In genomic region chr6:44472250-44472945, GRCh38 we compare ENCODE assay signal across 16 cellular contexts.
DNase-seq lines count a peak whose midpoint lies in the region; ATAC-seq and TF ChIP-seq lines count a peak whose summit lies in the region.
"Had no signal": no experiment of that assay in that cellular context is flagged by ENCODE, and none has a peak within 500 bp of the region (broad histone marks: within the 10 kb centered on the region; RNA-seq: fewer than 3 reads in every experiment).

No MANE protein-coding gene starts in this region.

- no peak overlapping the region for H3K4me2 ChIP-seq in GM23248 (ENCODE audit: unreplicated experiment)
- H3K4me2 ChIP-seq: A549 had no signal

- TF ChIP-seq CTCF in right atrium auricular region (IDR thresholded peaks at IDR 0.05) (no peak), coronary artery (IDR thresholded peaks at IDR 0.05) (no peak)

- H3K9me2 ChIP-seq in GM23248 (ENCODE audit: insufficient read depth), result no peaks in the 10 kb centered on the region

- no peaks in the 10 kb centered on the region for H3F3A ChIP-seq in GM23248 (ENCODE audit: insufficient read depth)

- H3K9ac ChIP-seq in iPS-18a (ENCODE audit: low read length), result peak overlapping the region; percentile 34
- no peak overlapping the region for H3K9ac ChIP-seq in GM23248

- H3K36me3 ChIP-seq in right atrium auricular region (no peaks in the 10 kb centered on the region), iPS-18a (ENCODE audit: control insufficient read depth, low read depth, low read length) (no peaks in the 10 kb centered on the region), GM23248 (ENCODE audit: low read depth) (no peaks in the 10 kb centered on the region)

- ATAC-seq in right cardiac atrium, result no peak
- ATAC-seq: A549, Panc1 had no signal

- WGBS in right cardiac atrium, result 72% methylated on average over 13 of the region's 13 CpGs
- 92% methylated on average over 13 of the region's 13 CpGs for WGBS in GM23248 (ENCODE audit: low coverage in 1 of 2, low lambda C conversion rate in 2 of 2, missing lambda C conversion rate in 2 of 2), 2 experiments

- intact Hi-C loops in right cardiac atrium (cut with DNase I), result loop anchor here (10.0 kb wide), 2 partner anchors 172 to 1242 kb away; no protein-coding TSS in a partner anchor

- no peaks in the 10 kb centered on the region for H3K27me3 ChIP-seq in right atrium auricular region
- H3K27me3 ChIP-seq in right cardiac atrium (ENCODE audit: control insufficient read depth, insufficient read depth), result no peaks in the 10 kb centered on the region
- no peaks in the 10 kb centered on the region for H3K27me3 ChIP-seq in iPS-18a (ENCODE audit: control insufficient read depth, insufficient read depth, low read length)
- H3K27me3 ChIP-seq in GM23248 (replicated peaks; ENCODE audit: insufficient read depth), result no peaks in the 10 kb centered on the region

- no peaks in the 10 kb centered on the region for H4K20me1 ChIP-seq in GM23248 (ENCODE audit: insufficient read depth)

- H3K79me2 ChIP-seq in GM23248 (ENCODE audit: insufficient read depth), result no peaks in the 10 kb centered on the region

- H3K4me1 ChIP-seq in right atrium auricular region (peaks cover 0 to 20% of the 10 kb centered on the region in 2 donors), right cardiac atrium (ENCODE audit: control insufficient read depth, insufficient read depth, low read length) (no peaks in the 10 kb centered on the region), iPS-18a (ENCODE audit: control insufficient read depth, low read depth, low read length) (peaks cover 26% of the 10 kb centered on the region), GM23248 (ENCODE audit: insufficient read depth) (no peaks in the 10 kb centered on the region)

- no peak overlapping the region for H2AFZ ChIP-seq in GM23248

- no peaks in the 10 kb centered on the region for H3K9me3 ChIP-seq in right atrium auricular region
- no peaks in the 10 kb centered on the region for H3K9me3 ChIP-seq in right cardiac atrium (ENCODE audit: control insufficient read depth, low read length)
- H3K9me3 ChIP-seq in iPS-18a (ENCODE audit: control insufficient read depth, low read depth, low read length), result no peaks in the 10 kb centered on the region
- no peaks in the 10 kb centered on the region for H3K9me3 ChIP-seq in GM23248 (ENCODE audit: low read depth)
- H3K9me3 ChIP-seq: A549 had no signal

- DNase-seq in right atrium auricular region (ENCODE audit: low spot score) (peak; percentile 54), right cardiac atrium (no peak), coronary artery (ENCODE audit: low spot score) (peak; percentile 65), GM23248 (no peak), medulla oblongata (ENCODE audit: extremely low spot score) (no peak)
- DNase-seq in activated T-cell treated with anti-CD3 and anti-CD28 coated beads, Interleukin-2, amount 50 U/mL, for 1 hour, result no peak
- DNase-seq in effector CD4-positive, alpha-beta T cell, result no peak
- DNase-seq: C1 segment of cervical spinal cord, DMS 273 treated with DMSO at 0.1 percent for 48 hours, Karpas-422, MM.1S, NCI-H1092 treated with DMSO at 0.1 percent for 48 hours, NCI-H510A treated with DMSO at 0.1 percent for 48 hours had no signal

- in situ Hi-C loops in GM23248 (cut with MboI), result no loop called here

- H3K27ac ChIP-seq in right atrium auricular region, result no peak overlapping the region
- no peak overlapping the region for H3K27ac ChIP-seq in right cardiac atrium (ENCODE audit: low read length)
- H3K27ac ChIP-seq in coronary artery, result no peak overlapping the region
- no peak overlapping the region for H3K27ac ChIP-seq in iPS-18a (ENCODE audit: low read length)
- H3K27ac ChIP-seq in GM23248, result no peak overlapping the region
- H3K27ac ChIP-seq: A549 had no signal

- H3K4me3 ChIP-seq in right atrium auricular region (no peak overlapping the region), right cardiac atrium (ENCODE audit: low read length) (no peak overlapping the region), coronary artery (no peak overlapping the region), iPS-18a (ENCODE audit: low read length) (no peak overlapping the region), GM23248 (no peak overlapping the region)
- H3K4me3 ChIP-seq: A549 had no signal

Comparison
In these comparisons a context has a peak if more than half of its experiments do, and no peak if none do; other contexts are left out.
1. DNase-seq: peak in right atrium auricular region (single experiment) and coronary artery (single experiment); none in right cardiac atrium (0 of 3), activated T-cell treated with anti-CD3 and anti-CD28 coated beads, Interleukin-2, amount 50 U/mL, for 1 hour (single experiment), effector CD4-positive, alpha-beta T cell (single experiment), GM23248 (single experiment) and medulla oblongata (single experiment).